Comparison of ENCODE assay signal across 8 cellular contexts in the genomic region with DNA sequence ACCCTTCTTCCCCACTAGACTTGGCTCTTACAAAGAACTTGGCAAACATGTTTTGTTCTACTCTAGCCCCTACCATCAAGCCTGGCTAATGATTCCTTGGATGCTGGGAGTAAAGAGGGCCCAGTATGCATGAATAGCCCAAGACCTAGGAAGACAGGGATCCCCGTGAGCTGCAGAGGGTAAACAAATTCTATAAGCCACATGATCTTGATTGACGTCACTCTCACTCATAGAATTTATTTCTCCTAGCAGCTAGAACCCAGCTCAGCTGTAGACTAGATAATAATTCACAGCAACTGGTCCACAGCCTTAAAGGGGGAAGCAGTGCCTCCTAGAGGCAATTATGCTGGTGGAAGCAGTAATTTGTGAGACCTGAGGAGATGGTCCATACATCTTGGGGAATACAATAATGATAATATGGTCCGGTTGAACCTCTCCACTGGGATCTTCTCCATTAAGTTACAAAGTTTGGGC. TPM values are rescaled to one million over a fixed set of nuclear protein-coding genes. Genes with fewer than 3 reads are reported as not detected.
A peak's percentile ranks its signal among the peaks of the same experiment; 100 is the strongest.
DNase-seq lines count a peak whose midpoint lies in the region; ATAC-seq and TF ChIP-seq lines count a peak whose summit lies in the region.

No MANE protein-coding gene starts in this region.

- no peak overlapping the region for H2AFZ ChIP-seq in IMR-90 (replicated peaks; ENCODE audit: low read length, poor library complexity)

- H3K14ac ChIP-seq in IMR-90 (replicated peaks; ENCODE audit: low read depth, low read length) = no peak overlapping the region

- no peak overlapping the region for H3K4me3 ChIP-seq in IMR-90 (ENCODE audit: insufficient read depth, low read depth, low read length)
- H3K4me3 ChIP-seq in adrenal gland = no peak overlapping the region

- POLR2A ChIA-PET in IMR-90 (lab: Charles Lee; ENCODE audit: unreplicated experiment) = no interaction called here

- 0 out of 2 replicates have a peak, but pooled peaks have one; percentile 13 for TF ChIP-seq CTCF in IMR-90 (conservative IDR thresholded peaks at IDR 0.05; ENCODE audit: low read depth, low read length)
- peak in 2 of 3 experiments; percentile 22 to 45 for TF ChIP-seq CTCF in nephron (IDR thresholded peaks at IDR 0.05; ENCODE audit: unreplicated experiment in 3 of 3)
- TF ChIP-seq CTCF in adrenal gland (IDR thresholded peaks at IDR 0.05) = peak in 2 of 6 experiments; percentile 11 to 12

- H3K27me3 ChIP-seq in IMR-90 (ENCODE audit: control insufficient read depth, insufficient read depth, low read length) (no peaks in the 10 kb centered on the region), adrenal gland (no peaks in the 10 kb centered on the region)

- H3K36me3 Mint-ChIP-seq in activated naive CD8-positive, alpha-beta T cell treated with anti-CD3 and anti-CD28 coated beads, Interleukin-2, amount 50 U/mL, for 24 hours (ENCODE audit: low read depth) = no peaks in the 10 kb centered on the region
- peaks cover 10% of the 10 kb centered on the region for H3K36me3 Mint-ChIP-seq in nephron (ENCODE audit: low read depth)

- no peak overlapping the region for H4K5ac ChIP-seq in IMR-90 (ENCODE audit: low read depth, low read length)

- H3K9me3 ChIP-seq in IMR-90 (ENCODE audit: control insufficient read depth, insufficient read depth, low read length) (no peaks in the 10 kb centered on the region), adrenal gland (replicated peaks in 1 of 3) (no peaks in the 10 kb centered on the region)

- H4K8ac ChIP-seq in IMR-90 (ENCODE audit: low read depth in 2 of 2, low read length in 2 of 2) = no peak overlapping the region

- no peaks in the 10 kb centered on the region; the same call in 1 of the 2 replicates for H3K9me1 ChIP-seq in IMR-90 (ENCODE audit: insufficient read depth, low read length)

- H3K27ac ChIP-seq in IMR-90 (ENCODE audit: insufficient read depth, low read length) (no peak overlapping the region), adrenal gland (no peak overlapping the region)

- H3K23ac ChIP-seq in IMR-90 (ENCODE audit: low read depth, low read length) = no peak overlapping the region

- WGBS in IMR-90 (ENCODE audit: extremely low coverage in 2 of 2, insufficient read length in 1 of 2), 2 experiments = no CpG with 5 or more reads among the region's 3 CpGs
- WGBS in adrenal gland, 4 donors = 92 to 97% (median 93%) methylated on average over 3 of the region's 3 CpGs

- H3K4me3 Mint-ChIP-seq in activated naive CD8-positive, alpha-beta T cell treated with anti-CD3 and anti-CD28 coated beads, Interleukin-2, amount 50 U/mL, for 24 hours = no peak overlapping the region
- no peak overlapping the region for H3K4me3 Mint-ChIP-seq in nephron

- no peaks in the 10 kb centered on the region for H3K4me1 ChIP-seq in IMR-90 (ENCODE audit: control insufficient read depth, insufficient read depth, low read length)
- no peaks in the 10 kb centered on the region for H3K4me1 ChIP-seq in adrenal gland (replicated peaks in 1 of 2)

- no peak overlapping the region for H3K27ac Mint-ChIP-seq in activated naive CD8-positive, alpha-beta T cell treated with anti-CD3 and anti-CD28 coated beads, Interleukin-2, amount 50 U/mL, for 24 hours
- peak overlapping the region in 2 of 3 experiments; percentile 60 to 85 for H3K27ac Mint-ChIP-seq in nephron

- TF ChIP-seq RAD21 in IMR-90 (IDR thresholded peaks at IDR 0.05; ENCODE audit: low read length) = no peak

- H3K4me1 Mint-ChIP-seq in activated naive CD8-positive, alpha-beta T cell treated with anti-CD3 and anti-CD28 coated beads, Interleukin-2, amount 50 U/mL, for 24 hours = peaks cover 7% of the 10 kb centered on the region
- peaks cover 4% of the 10 kb centered on the region for H3K4me1 Mint-ChIP-seq in nephron

- no peak overlapping the region for H3K56ac ChIP-seq in IMR-90 (ENCODE audit: extremely low read depth, insufficient read depth, low read length)

- no peak overlapping the region for H3K9ac ChIP-seq in IMR-90 (ENCODE audit: low read depth, low read length)

- no peaks in the 10 kb centered on the region for H3K27me3 Mint-ChIP-seq in activated naive CD8-positive, alpha-beta T cell treated with anti-CD3 and anti-CD28 coated beads, Interleukin-2, amount 50 U/mL, for 24 hours
- H3K27me3 Mint-ChIP-seq in nephron (ENCODE audit: low read depth) = no peaks in the 10 kb centered on the region

- ATAC-seq in GM18861 (IDR thresholded peaks at IDR 0.05; ENCODE audit: unreplicated experiment) (peak; percentile 89), IMR-90 (ENCODE audit: low read depth) (no peak), GM19455 (IDR thresholded peaks at IDR 0.05; ENCODE audit: unreplicated experiment) (no peak)
- peak; percentile 88 for ATAC-seq in activated naive CD8-positive, alpha-beta T cell treated with anti-CD3 and anti-CD28 coated beads, Interleukin-2, amount 50 U/mL, for 24 hours

- H2BK15ac ChIP-seq in IMR-90 (ENCODE audit: low read depth, low read length) = no peak overlapping the region

- no peaks in the 10 kb centered on the region for H4K20me1 ChIP-seq in IMR-90 (ENCODE audit: insufficient read depth, low read length)

- dilution Hi-C loops in IMR-90 (cut with HindIII; ENCODE audit: low sequenced_read_pairs, unreplicated experiment) = no loop called here

- H2BK20ac ChIP-seq in IMR-90 (ENCODE audit: low read depth, low read length) = no peak overlapping the region

- no TSS peak for BruUV-seq in IMR-90 (replicated peaks; lab: Mats Ljungman, UMichigan)

- H2AK9ac ChIP-seq in IMR-90 (replicated peaks; ENCODE audit: low read depth, low read length, poor library complexity) = no peak overlapping the region

- H2BK120ac ChIP-seq in IMR-90 (ENCODE audit: low read depth, low read length) = no peak overlapping the region

- H4K91ac ChIP-seq in IMR-90 (ENCODE audit: insufficient read depth, low read depth, low read length) = no peak overlapping the region

- CTCF ChIA-PET in IMR-90 (lab: Yijun Ruan, JAX) = interaction anchor here (0.5 kb wide), 1 partner anchor 41 kb away, joined by 3 read pairs; no protein-coding TSS in a partner anchor

- DNase-seq in IMR-90 (no peak), adrenal gland (no peak), SW480 (ENCODE audit: low spot score) (no peak), NCI-H1694 treated with DMSO at 0.1 percent for 48 hours (lab: John Stamatoyannopoulos, UW) (no peak)
- peak; percentile 33 for DNase-seq in activated naive CD8-positive, alpha-beta T cell treated with anti-CD3 and anti-CD28 coated beads, Interleukin-2, amount 50 U/mL, for 24 hours

- H2BK5ac ChIP-seq in IMR-90 (ENCODE audit: low read depth, low read length, poor library complexity, severe bottlenecking) = no peak overlapping the region

- no peaks in the 10 kb centered on the region for H3K9me3 Mint-ChIP-seq in activated naive CD8-positive, alpha-beta T cell treated with anti-CD3 and anti-CD28 coated beads, Interleukin-2, amount 50 U/mL, for 24 hours
- no peaks in the 10 kb centered on the region for H3K9me3 Mint-ChIP-seq in nephron

- peaks cover 3 to 14% of the 10 kb centered on the region in 2 experiments; a peak in 2 of 4 replicates for H3K79me1 ChIP-seq in IMR-90 (ENCODE audit: low read depth in 1 of 2, low read length in 2 of 2)

- H3K4ac ChIP-seq in IMR-90 (ENCODE audit: low read depth, low read length) = no peak overlapping the region

- intact Hi-C loops in IMR-90 (cut with micrococcal nuclease) = no loop called here
- intact Hi-C loops in adrenal gland (cut with DNase I) = no loop called here

- H3K36me3 ChIP-seq in IMR-90 (ENCODE audit: control insufficient read depth, insufficient read depth, low read length) = no peaks in the 10 kb centered on the region
- no peaks in the 10 kb centered on the region for H3K36me3 ChIP-seq in adrenal gland (replicated peaks in 1 of 2)

- H3K4me2 ChIP-seq in IMR-90 (ENCODE audit: low read depth, low read length) = no peak overlapping the region

- in situ Hi-C loops in IMR-90 (cut with MboI; ENCODE audit: low sequenced_read_pairs) = no loop called here

- no peak overlapping the region for H2AK5ac ChIP-seq in IMR-90 (ENCODE audit: low read depth, low read length)

- TF ChIP-seq POLR2A in IMR-90 (IDR thresholded peaks at IDR 0.05; ENCODE audit: low read depth, low read length) (no peak), adrenal gland (IDR thresholded peaks at IDR 0.05) (no peak)

- no peak overlapping the region for H3K18ac ChIP-seq in IMR-90 (ENCODE audit: low read depth, low read length)

TF ChIP-seq in IMR-90, 13 proteins besides CTCF, POLR2A, EP300 and RAD21 (continues in another document):
- no peak for TF ChIP-seq MAFK (IDR thresholded peaks at IDR 0.05; ENCODE audit: low read depth, low read length)
- TF ChIP-seq BHLHE40 (IDR thresholded peaks at IDR 0.05; ENCODE audit: low read depth, low read length) = no peak
- no peak for TF ChIP-seq CHD1 (IDR thresholded peaks at IDR 0.05; ENCODE audit: low read depth, low read length)
- no peak for TF ChIP-seq MAZ (IDR thresholded peaks at IDR 0.05; ENCODE audit: borderline replicate concordance, low read depth, low read length)
- no peak for TF ChIP-seq RFX5 (IDR thresholded peaks at IDR 0.05; ENCODE audit: low read depth, low read length)
- TF ChIP-seq, protein P1, sequence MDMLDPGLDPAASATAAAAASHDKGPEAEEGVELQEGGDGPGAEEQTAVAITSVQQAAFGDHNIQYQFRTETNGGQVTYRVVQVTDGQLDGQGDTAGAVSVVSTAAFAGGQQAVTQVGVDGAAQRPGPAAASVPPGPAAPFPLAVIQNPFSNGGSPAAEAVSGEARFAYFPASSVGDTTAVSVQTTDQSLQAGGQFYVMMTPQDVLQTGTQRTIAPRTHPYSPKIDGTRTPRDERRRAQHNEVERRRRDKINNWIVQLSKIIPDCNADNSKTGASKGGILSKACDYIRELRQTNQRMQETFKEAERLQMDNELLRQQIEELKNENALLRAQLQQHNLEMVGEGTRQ (IDR thresholded peaks at IDR 0.05; ENCODE audit: low read depth, low read length) = no peak
- TF ChIP-seq CEBPB (IDR thresholded peaks at IDR 0.05; ENCODE audit: low read depth, low read length) = no peak
- TF ChIP-seq NFE2L2 (IDR thresholded peaks at IDR 0.05; ENCODE audit: low read depth, low read length) = no peak

RNA-seq across cellular contexts. Expression of a gene that starts 16.1 kb away (rescaled TPM):
- 121 and 181 TPM in 2 replicates for total RNA-seq in IMR-90 (2012; rRNA removed)
- 48.1 and 63.7 TPM in 2 replicates for polyA plus RNA-seq in IMR-90 (2012; rRNA removed)
- polyA plus RNA-seq in IMR-90 (2012; cell fraction: cytosol; rRNA removed) = 9.8 and 15.2 TPM in 2 replicates
- 4.2 and 49.2 TPM in 2 replicates for polyA plus RNA-seq in IMR-90 (2012; cell fraction: nucleus; rRNA removed; ENCODE audit: low replicate concordance)
- total RNA-seq in adrenal gland = 10 to 100 TPM; 55.3 to 81.3 (median 69.8) TPM
- 100 to 1,000 TPM in 1 of 3 donors, 10 to 100 TPM in 2; 27.4 to 102 (median 29.4) TPM for polyA plus RNA-seq in adrenal gland

RNA-seq across cellular contexts. Expression of a gene that starts 35.0 kb away (rescaled TPM):
- 183 and 306 TPM in 2 replicates for total RNA-seq in IMR-90 (2012; rRNA removed)
- 63.3 and 80.5 TPM in 2 replicates for polyA plus RNA-seq in IMR-90 (2012; rRNA removed)
- 38.6 and 103 TPM in 2 replicates for polyA plus RNA-seq in IMR-90 (2012; cell fraction: cytosol; rRNA removed)
- polyA plus RNA-seq in IMR-90 (2012; cell fraction: nucleus; rRNA removed; ENCODE audit: low replicate concordance) = 11.8 and 39.2 TPM in 2 replicates
- total RNA-seq in adrenal gland = 100 to 1,000 TPM in 7 of 8 donors, 10 to 100 TPM in 1; 80.4 to 215 (median 114) TPM
- 100 to 1,000 TPM in 1 of 3 donors, 10 to 100 TPM in 2; 10.0 to 167 (median 22.6) TPM for polyA plus RNA-seq in adrenal gland

Comparison
In these comparisons a context has a peak if more than half of its experiments do, and no peak if none do; other contexts are left out.
1. ATAC-seq: peak in GM18861 (single experiment) and activated naive CD8-positive, alpha-beta T cell treated with anti-CD3 and anti-CD28 coated beads, Interleukin-2, amount 50 U/mL, for 24 hours (single experiment); none in IMR-90 (single experiment) and GM19455 (single experiment).